Comparison of ENCODE assay signal across 17 cellular contexts in the genomic region with DNA sequence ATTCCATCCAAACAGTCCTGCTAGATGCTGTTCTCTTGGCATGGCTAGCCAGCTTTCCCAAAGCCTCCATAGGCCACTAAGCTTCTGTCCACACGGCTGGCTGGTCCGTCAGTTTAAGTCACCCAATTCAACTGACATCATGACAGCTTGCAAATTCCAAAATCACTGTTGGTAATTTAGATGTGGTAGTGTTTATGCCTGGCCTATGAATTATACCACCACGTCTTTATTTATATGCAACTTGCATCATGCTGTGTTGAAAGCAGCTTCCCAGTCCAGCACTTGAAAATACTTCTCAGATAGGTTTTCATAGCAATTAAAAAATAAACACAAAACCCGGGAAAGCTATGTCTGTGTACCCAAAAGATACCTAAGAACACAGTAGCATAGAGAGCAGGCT. TPM values are rescaled to one million over a fixed set of nuclear protein-coding genes. Genes with fewer than 3 reads are reported as not detected.
A peak's percentile ranks its signal among the peaks of the same experiment; 100 is the strongest.
DNase-seq lines count a peak whose midpoint lies in the region; ATAC-seq and TF ChIP-seq lines count a peak whose summit lies in the region.
"Had no signal": no experiment of that assay in that cellular context is flagged by ENCODE, and none has a peak within 500 bp of the region (broad histone marks: within the 10 kb centered on the region; RNA-seq: fewer than 3 reads in every experiment).

No MANE protein-coding gene starts in this region.

- intact Hi-C loops in activated CD4-positive, alpha-beta memory T cell treated with anti-CD3 and anti-CD28 coated beads for 36 hours (cut with micrococcal nuclease) = loop anchor here (5.0 kb wide), 2 partner anchors 449 to 789 kb away; a partner anchor contains a TSS

- peak overlapping the region; percentile 15 for H3K27ac Mint-ChIP-seq in activated CD4-positive, alpha-beta memory T cell treated with anti-CD3 and anti-CD28 coated beads, Interleukin-2, amount 10 ng/mL, durations not matched to agents 7 days and 5 days
- no peak overlapping the region for H3K27ac Mint-ChIP-seq in activated CD4-positive, alpha-beta memory T cell treated with anti-CD3 and anti-CD28 coated beads for 36 hours
- H3K27ac Mint-ChIP-seq in T-cell (peak overlapping the region; percentile 19 to 100), nephron progenitor cell (no peak overlapping the region)

- no peak for ATAC-seq in T-cell (replicated peaks in 1 of 4)
- no peak for ATAC-seq in HG03520 (IDR thresholded peaks at IDR 0.05; ENCODE audit: unreplicated experiment)

- no peak overlapping the region for H3K4me3 Mint-ChIP-seq in activated CD4-positive, alpha-beta memory T cell treated with anti-CD3 and anti-CD28 coated beads, Interleukin-2, amount 10 ng/mL, durations not matched to agents 7 days and 5 days
- H3K4me3 Mint-ChIP-seq in activated CD4-positive, alpha-beta memory T cell treated with anti-CD3 and anti-CD28 coated beads for 36 hours = no peak overlapping the region
- no peak overlapping the region for H3K4me3 Mint-ChIP-seq in T-cell
- no peak overlapping the region for H3K4me3 Mint-ChIP-seq in nephron progenitor cell

- CTCF ChIA-PET in activated CD4-positive, alpha-beta memory T cell treated with anti-CD3 and anti-CD28 coated beads, Interleukin-2, amount 10 ng/mL, durations not matched to agents 7 days and 5 days (lab: Charles Lee) = interaction anchor here (0.8 to 2.3 kb wide), 2 partner anchors 20 to 32 kb away, joined by 3 to 7 read pairs; no protein-coding TSS in a partner anchor
- CTCF ChIA-PET in activated CD4-positive, alpha-beta memory T cell treated with anti-CD3 and anti-CD28 coated beads for 36 hours (lab: Charles Lee) = no interaction called here
- CTCF ChIA-PET in T-cell (lab: Charles Lee) = interaction anchor here (0.6 to 1.2 kb wide), 3 partner anchors 12 to 231 kb away, joined by 3 read pairs; a partner anchor contains a TSS

- H3K4me1 Mint-ChIP-seq in activated CD4-positive, alpha-beta memory T cell treated with anti-CD3 and anti-CD28 coated beads, Interleukin-2, amount 10 ng/mL, durations not matched to agents 7 days and 5 days = peaks cover 45% of the 10 kb centered on the region
- H3K4me1 Mint-ChIP-seq in activated CD4-positive, alpha-beta memory T cell treated with anti-CD3 and anti-CD28 coated beads for 36 hours (ENCODE audit: low read depth) = peaks cover 27% of the 10 kb centered on the region
- H3K4me1 Mint-ChIP-seq in T-cell (peaks cover 30 to 50% (median 38%) of the 10 kb centered on the region in 3 donors), nephron progenitor cell (peaks cover 29% of the 10 kb centered on the region)

- H3K27me3 Mint-ChIP-seq in activated CD4-positive, alpha-beta memory T cell treated with anti-CD3 and anti-CD28 coated beads, Interleukin-2, amount 10 ng/mL, durations not matched to agents 7 days and 5 days = no peaks in the 10 kb centered on the region
- H3K27me3 Mint-ChIP-seq in activated CD4-positive, alpha-beta memory T cell treated with anti-CD3 and anti-CD28 coated beads for 36 hours = peaks cover 1% of the 10 kb centered on the region
- H3K27me3 Mint-ChIP-seq in T-cell (no peaks in the 10 kb centered on the region), nephron progenitor cell (ENCODE audit: low read depth, poor library complexity) (peaks cover 13% of the 10 kb centered on the region)
- H3K27me3 Mint-ChIP-seq: IgD-negative memory B cell had no signal

- in situ Hi-C loops in GM13976 (cut with MboI; ENCODE audit: low sequenced_read_pairs, unreplicated experiment) = no loop called here

- TF ChIP-seq CTCF in nephron progenitor cell (IDR thresholded peaks at IDR 0.05) (no peak), GM13976 (IDR thresholded peaks at IDR 0.05; ENCODE audit: borderline replicate concordance, control extremely low read depth, extremely low read depth, insufficient read depth, missing control alignments) (no peak)

- POLR2A ChIA-PET in activated CD4-positive, alpha-beta memory T cell treated with anti-CD3 and anti-CD28 coated beads, Interleukin-2, amount 10 ng/mL, durations not matched to agents 7 days and 5 days (lab: Charles Lee) = interaction anchor here (5.8 to 11.0 kb wide), 5 partner anchors 10 to 202 kb away, joined by 65 to 335 read pairs (median 180); a partner anchor contains a TSS
- POLR2A ChIA-PET in activated CD4-positive, alpha-beta memory T cell treated with anti-CD3 and anti-CD28 coated beads for 36 hours (lab: Charles Lee) = interaction anchor here (1.1 kb wide), 1 partner anchor 10 kb away, joined by 3 read pairs; no protein-coding TSS in a partner anchor
- POLR2A ChIA-PET in T-cell (lab: Charles Lee) = no interaction called here

- H3K36me3 Mint-ChIP-seq in activated CD4-positive, alpha-beta memory T cell treated with anti-CD3 and anti-CD28 coated beads, Interleukin-2, amount 10 ng/mL, durations not matched to agents 7 days and 5 days (ENCODE audit: low read depth) = peaks cover 49% of the 10 kb centered on the region
- H3K36me3 Mint-ChIP-seq in activated CD4-positive, alpha-beta memory T cell treated with anti-CD3 and anti-CD28 coated beads for 36 hours = peaks cover 13% of the 10 kb centered on the region
- H3K36me3 Mint-ChIP-seq in T-cell = peaks cover 11% of the 10 kb centered on the region
- peaks cover 5% of the 10 kb centered on the region for H3K36me3 Mint-ChIP-seq in nephron progenitor cell (ENCODE audit: low read depth)
- H3K36me3 Mint-ChIP-seq: IgD-negative memory B cell had no signal

- H3K9me3 Mint-ChIP-seq in activated CD4-positive, alpha-beta memory T cell treated with anti-CD3 and anti-CD28 coated beads, Interleukin-2, amount 10 ng/mL, durations not matched to agents 7 days and 5 days = no peaks in the 10 kb centered on the region
- H3K9me3 Mint-ChIP-seq in activated CD4-positive, alpha-beta memory T cell treated with anti-CD3 and anti-CD28 coated beads for 36 hours = no peaks in the 10 kb centered on the region
- H3K9me3 Mint-ChIP-seq in T-cell = no peaks in the 10 kb centered on the region
- no peaks in the 10 kb centered on the region for H3K9me3 Mint-ChIP-seq in nephron progenitor cell
- H3K9me3 Mint-ChIP-seq: IgD-negative memory B cell had no signal

- no peak for DNase-seq in activated CD4-positive, alpha-beta memory T cell treated with anti-CD3 and anti-CD28 coated beads, Interleukin-2, amount 10 ng/mL, durations not matched to agents 7 days and 5 days
- DNase-seq in activated CD4-positive, alpha-beta memory T cell treated with anti-CD3 and anti-CD28 coated beads for 36 hours = no peak
- no peak for DNase-seq in T-cell
- DNase-seq in fibroblast of peridontal ligament (ENCODE audit: extremely low read depth) = peak; percentile 65
- DNase-seq in nephron progenitor cell = no peak
- no peak for DNase-seq in OCI-M1 (lab: John Stamatoyannopoulos, UW)
- DNase-seq in GM13976 (ENCODE audit: low spot score) = no peak
- DNase-seq: 8988T, Caco-2, DMS153, NCI-H1105 treated with DMSO at 0.1 percent for 48 hours, NCI-H187, NCI-H2171 treated with DMSO at 0.1 percent for 48 hours, NCI-H774, PC-9 had no signal

RNA-seq across cellular contexts. Expression of a gene that starts 2.2 kb away (rescaled TPM):
- 1,000 to 10,000 TPM; 2,572 to 2,607 TPM for total RNA-seq in activated CD4-positive, alpha-beta memory T cell treated with anti-CD3 and anti-CD28 coated beads, Interleukin-2, amount 10 ng/mL, durations not matched to agents 7 days and 5 days
- 100 to 1,000 TPM; 515 to 525 TPM for total RNA-seq in activated CD4-positive, alpha-beta memory T cell treated with anti-CD3 and anti-CD28 coated beads for 36 hours
- total RNA-seq in T-cell = 1,000 to 10,000 TPM in 4 of 5 donors, 100 to 1,000 TPM in 1; 704 to 1,632 (median 1,212) TPM

RNA-seq across cellular contexts. Expression of a gene that starts 24.4 kb away (rescaled TPM):
- 10 to 100 TPM; 12.3 to 12.7 TPM for total RNA-seq in activated CD4-positive, alpha-beta memory T cell treated with anti-CD3 and anti-CD28 coated beads, Interleukin-2, amount 10 ng/mL, durations not matched to agents 7 days and 5 days
- total RNA-seq in activated CD4-positive, alpha-beta memory T cell treated with anti-CD3 and anti-CD28 coated beads for 36 hours = 1 to 10 TPM; 5.0 to 5.8 TPM
- 10 to 100 TPM; 14.1 to 22.6 (median 20.5) TPM for total RNA-seq in T-cell

Comparison
In these comparisons a context has a peak if more than half of its experiments do, and no peak if none do; other contexts are left out.
1. H3K27ac Mint-ChIP-seq: peak in activated CD4-positive, alpha-beta memory T cell treated with anti-CD3 and anti-CD28 coated beads, Interleukin-2, amount 10 ng/mL, durations not matched to agents 7 days and 5 days (single experiment) and T-cell (2 of 2); none in activated CD4-positive, alpha-beta memory T cell treated with anti-CD3 and anti-CD28 coated beads for 36 hours (single experiment) and nephron progenitor cell (single experiment).
2. POLR2A ChIA-PET loops: an anchor here in activated CD4-positive, alpha-beta memory T cell treated with anti-CD3 and anti-CD28 coated beads, Interleukin-2, amount 10 ng/mL, durations not matched to agents 7 days and 5 days (5.8 to 11.0 kb wide) and activated CD4-positive, alpha-beta memory T cell treated with anti-CD3 and anti-CD28 coated beads for 36 hours (1.1 kb wide); none called in T-cell.